ENCODE assay signal across 1 cellular context in genomic region chr16:25257504-25257955, GRCh38.
TF ChIP-seq lines count a peak whose summit lies in the region.

Gene ZKSCAN2, minus strand, starts transcription at chr16:25257845. Its CDS starts 718 bp downstream, at chr16:25257127.

TF ChIP-seq in HepG2, 621 proteins besides CTCF, POLR2A, EP300 and RAD21 (continued from another document and continues in another):
- TF ChIP-seq ZNF362 (CRISPR knock-in tag; IDR thresholded peaks at IDR 0.05; ENCODE audit: borderline replicate concordance) (no peak), ATF4 (CRISPR knock-in tag; IDR thresholded peaks at IDR 0.05) (no peak; a peak in 1 of 4 replicates), ZBTB25 (CRISPR knock-in tag; IDR thresholded peaks at IDR 0.05) (no peak), ZNF12 (CRISPR knock-in tag; IDR thresholded peaks at IDR 0.05) (0 out of 2 replicates have a peak, but pooled peaks have one; percentile 4), ZNF558 (CRISPR knock-in tag; IDR thresholded peaks at IDR 0.05; ENCODE audit: borderline replicate concordance) (peak; percentile 51; the same call in 1 of the 2 replicates), HIC2 (CRISPR knock-in tag; IDR thresholded peaks at IDR 0.05; ENCODE audit: low read depth) (no peak), ZNF605 (CRISPR knock-in tag; IDR thresholded peaks at IDR 0.05) (no peak), E2F2 (CRISPR knock-in tag; IDR thresholded peaks at IDR 0.05; ENCODE audit: borderline replicate concordance) (peak; percentile 72; the same call in 1 of the 2 replicates), ZNF549 (CRISPR knock-in tag; IDR thresholded peaks at IDR 0.05) (peak; percentile 63), ZNF513 (CRISPR knock-in tag; conservative IDR thresholded peaks at IDR 0.05) (no peak), MNT (IDR thresholded peaks at IDR 0.05) (0 out of 2 replicates have a peak, but pooled peaks have one; percentile 5), ZNF281 (CRISPR knock-in tag; IDR thresholded peaks at IDR 0.05; ENCODE audit: borderline replicate concordance) (0 out of 2 replicates have a peak, but pooled peaks have one; percentile 79), ZSCAN29 (CRISPR knock-in tag; conservative IDR thresholded peaks at IDR 0.05) (no peak), POLR2AphosphoS5 (IDR thresholded peaks at IDR 0.05; ENCODE audit: low read depth, low read length) (peak; percentile 95), GATAD2A (CRISPR knock-in tag; IDR thresholded peaks at IDR 0.05) (no peak), THYN1 (CRISPR knock-in tag; IDR thresholded peaks at IDR 0.05; ENCODE audit: borderline replicate concordance, low read depth) (no peak), PAX8 (CRISPR knock-in tag; IDR thresholded peaks at IDR 0.05; ENCODE audit: borderline replicate concordance) (peak; percentile 49; the same call in 1 of the 2 replicates), HNF1A (IDR thresholded peaks at IDR 0.05; ENCODE audit: low read depth) (no peak), HNF1A (CRISPR knock-in tag; IDR thresholded peaks at IDR 0.05; ENCODE audit: borderline replicate concordance) (peak; percentile 46; the same call in 1 of the 2 replicates), ZNF775 (CRISPR knock-in tag; IDR thresholded peaks at IDR 0.05; ENCODE audit: borderline replicate concordance) (no peak), ZHX1 (CRISPR knock-in tag; IDR thresholded peaks at IDR 0.05; ENCODE audit: low read depth) (peak; percentile 48; the same call in 1 of the 2 replicates), HOMEZ (CRISPR knock-in tag; IDR thresholded peaks at IDR 0.05; ENCODE audit: low read depth) (0 out of 2 replicates have a peak, but pooled peaks have one; percentile 8), ZFP36L2 (CRISPR knock-in tag; IDR thresholded peaks at IDR 0.05) (0 out of 2 replicates have a peak, but pooled peaks have one; percentile 82), PBX2 (CRISPR knock-in tag; IDR thresholded peaks at IDR 0.05) (no peak), ZNF781 (CRISPR knock-in tag; IDR thresholded peaks at IDR 0.05; ENCODE audit: borderline replicate concordance, not compliant biosample characterization) (no peak), ZFP36 (IDR thresholded peaks at IDR 0.05; ENCODE audit: borderline replicate concordance, low read depth, low read length, partially characterized antibody) (no peak), SNRNP70 (IDR thresholded peaks at IDR 0.05; ENCODE audit: low read depth, low read length) (0 out of 2 replicates have a peak, but pooled peaks have one; percentile 37)
